In genomic region chr2:152097291-152098032, GRCh38 we compare ENCODE assay signal across 9 cellular contexts. TPM values are rescaled to one million over a fixed set of nuclear protein-coding genes. Genes with fewer than 3 reads are reported as not detected.
DNase-seq lines count a peak whose midpoint lies in the region; FAIRE-seq and TF ChIP-seq lines count a peak whose summit lies in the region.
"Had no signal": no experiment of that assay in that cellular context is flagged by ENCODE, and none has a peak within 500 bp of the region (broad histone marks: within the 10 kb centered on the region; RNA-seq: fewer than 3 reads in every experiment).

No MANE protein-coding gene starts in this region.

- peaks cover 20% of the 10 kb centered on the region for H3K23me2 ChIP-seq in H1 (ENCODE audit: low read depth, low read length)

- no peaks in the 10 kb centered on the region for H4K20me1 ChIP-seq in H1 (replicated peaks in 1 of 2; ENCODE audit: control insufficient read depth in 1 of 2, insufficient read depth in 2 of 2, low read length in 2 of 2)

- H3K9me3 ChIP-seq in H1 (ENCODE audit: insufficient read depth in 2 of 2, low read depth in 1 of 2, low read length in 1 of 2): no peaks in the 10 kb centered on the region
- no peaks in the 10 kb centered on the region for H3K9me3 ChIP-seq in muscle layer of duodenum (ENCODE audit: control insufficient read depth in 1 of 2, low read length in 2 of 2)

- peak overlapping the region; percentile 62; the same call in 1 of the 2 replicates for H2BK12ac ChIP-seq in H1 (ENCODE audit: low read depth, low read length)

- H3K4me1 ChIP-seq in H1 (replicated peaks in 1 of 4; ENCODE audit: control insufficient read depth in 3 of 4, insufficient read depth in 4 of 4, low read length in 3 of 4) (peaks cover 0 to 4% (median 1%) of the 10 kb centered on the region in 4 experiments; a peak in 4 of 7 replicates), muscle layer of duodenum (ENCODE audit: control insufficient read depth in 1 of 2, insufficient read depth in 2 of 2, low read length in 2 of 2) (peaks cover 4 to 16% of the 10 kb centered on the region in 2 donors)

- no peak for FAIRE-seq in H1 (lab: Jason Lieb, UNC)

- H2BK20ac ChIP-seq in H1 (ENCODE audit: low read length): no peak overlapping the region

- no peak overlapping the region for H2BK120ac ChIP-seq in H1 (replicated peaks; ENCODE audit: low read depth, low read length)

- no peak for TF ChIP-seq EP300 in H1 (IDR thresholded peaks at IDR 0.05; ENCODE audit: borderline replicate concordance in 1 of 2, low read depth in 2 of 2, low read length in 2 of 2)

- no peak overlapping the region for H4K91ac ChIP-seq in H1 (replicated peaks; ENCODE audit: insufficient read length, low read length)

- 0 out of 2 replicates have a peak overlapping the region, but pooled peaks have one; percentile 17 for H2AFZ ChIP-seq in H1 (ENCODE audit: low read length)

- H3K4me3 ChIP-seq in H1 (ENCODE audit: extremely low read depth in 1 of 4, insufficient read depth in 2 of 4, low read depth in 3 of 4, low read length in 4 of 4): peak overlapping the region; percentile 48 to 79 (median 58)
- peak overlapping the region; percentile 57 to 90 for H3K4me3 ChIP-seq in muscle layer of duodenum (ENCODE audit: low read depth in 1 of 2, low read length in 2 of 2)

- H3K27ac ChIP-seq in H1 (ENCODE audit: low read depth, low read length): no peak overlapping the region
- peak overlapping the region; percentile 4 for H3K27ac ChIP-seq in muscle layer of duodenum (ENCODE audit: low read length)
- H3K27ac ChIP-seq: C4-2B had no signal

- no peak overlapping the region for H3K9ac ChIP-seq in H1 (replicated peaks in 1 of 4; ENCODE audit: extremely low read depth in 1 of 4, low read depth in 3 of 4, low read length in 3 of 4)

- POLR2A ChIA-PET in H1 (lab: Charles Lee; ENCODE audit: partially characterized antibody): interaction anchor here (0.7 to 1.7 kb wide), 6 partner anchors 9 to 620 kb away, joined by 3 read pairs; partner anchors contain the start of gene PRPF40A

- DNase-seq in NCI-H510A treated with DMSO at 0.1 percent for 48 hours (lab: John Stamatoyannopoulos, UW) (peak; percentile 9), NCI-H510A (lab: John Stamatoyannopoulos, UW) (no peak), NCI-H748 treated with DMSO at 0.1 percent for 48 hours (lab: John Stamatoyannopoulos, UW) (peak; percentile 12), H1 (ENCODE audit: low read depth in 1 of 2, low spot score in 2 of 2) (no peak), SIG-M5 (lab: John Stamatoyannopoulos, UW) (no peak), NOMO-1 treated with DMSO at 0.1 percent for 48 hours (lab: John Stamatoyannopoulos, UW; ENCODE audit: unreplicated experiment) (no peak), SHP77 treated with DMSO at 0.1 percent for 48 hours (lab: John Stamatoyannopoulos, UW) (no peak)

- H3K4ac ChIP-seq in H1 (replicated peaks; ENCODE audit: insufficient read length, low read depth, low read length): no peak overlapping the region

- WGBS in H1 (ENCODE audit: extremely low coverage in 1 of 2, insufficient coverage in 1 of 2, insufficient read length in 1 of 2, insufficient replicate concordance in 2 of 2, low coverage in 1 of 2, low lambda C conversion rate in 2 of 2, missing lambda C conversion rate in 1 of 2), 2 experiments: 11% methylated on average over 22 of the region's 22 CpGs; no CpG with 5 or more reads in 1 of the 2 experiments

- H2AK5ac ChIP-seq in H1 (ENCODE audit: low read depth, low read length): no peak overlapping the region

- no peaks in the 10 kb centered on the region for H3K79me1 ChIP-seq in H1 (ENCODE audit: low read depth, low read length)

- H3K14ac ChIP-seq in H1 (ENCODE audit: insufficient read length): no peak overlapping the region

- peak overlapping the region; percentile 88 to 96 for H3K4me2 ChIP-seq in H1 (ENCODE audit: insufficient read depth in 1 of 2, low read depth in 2 of 2, low read length in 2 of 2)

- H4K8ac ChIP-seq in H1 (ENCODE audit: extremely low read depth, insufficient read depth, low read length): no peak overlapping the region

- TF ChIP-seq POLR2A in H1 (IDR thresholded peaks at IDR 0.05; ENCODE audit: control extremely low read depth in 1 of 2, low read depth in 2 of 2, low read length in 2 of 2): no peak

- H3K18ac ChIP-seq in H1 (ENCODE audit: extremely low read depth, low read length): no peak overlapping the region

- TF ChIP-seq CTCF in H1 (IDR thresholded peaks at IDR 0.05; ENCODE audit: control extremely low read depth in 1 of 3, insufficient read depth in 1 of 3, low read depth in 1 of 3, low read length in 3 of 3): no peak

- H3K79me2 ChIP-seq in H1 (ENCODE audit: control insufficient read depth in 1 of 2, insufficient read depth in 2 of 2, low read length in 2 of 2): no peaks in the 10 kb centered on the region

- TF ChIP-seq RAD21 in H1 (IDR thresholded peaks at IDR 0.05 in 1 of 2, conservative IDR thresholded peaks at IDR 0.05 in 1 of 2; ENCODE audit: low read depth in 2 of 2, low read length in 2 of 2): no peak

- H4K5ac ChIP-seq in H1 (ENCODE audit: insufficient read length, low read depth, low read length): no peak overlapping the region

- H3K27me3 ChIP-seq in H1 (replicated peaks in 1 of 4; ENCODE audit: control insufficient read depth in 3 of 4, extremely low read depth in 1 of 4, insufficient read depth in 3 of 4, low read length in 3 of 4) (peaks cover 22 to 52% (median 38%) of the 10 kb centered on the region in 4 experiments), muscle layer of duodenum (ENCODE audit: low read depth, low read length) (peaks cover 19% of the 10 kb centered on the region)

- CTCF ChIA-PET in H1 (lab: Charles Lee; ENCODE audit: partially characterized antibody): interaction anchor here (0.9 to 3.1 kb wide), 8 partner anchors 8 to 421 kb away, joined by 3 to 8 read pairs (median 4); no protein-coding TSS in a partner anchor

- H3K36me3 ChIP-seq in H1 (ENCODE audit: control insufficient read depth in 2 of 4, insufficient read depth in 4 of 4, low read length in 3 of 4): no peaks in the 10 kb centered on the region
- H3K36me3 ChIP-seq in muscle layer of duodenum (ENCODE audit: control insufficient read depth in 1 of 2, insufficient read depth in 2 of 2, low read length in 2 of 2): no peaks in the 10 kb centered on the region

- no peak overlapping the region for H3K56ac ChIP-seq in H1 (replicated peaks; ENCODE audit: insufficient read length, low read depth, low read length)

- no peak overlapping the region for H3K23ac ChIP-seq in H1 (ENCODE audit: insufficient read length)

- no peak overlapping the region for H2BK5ac ChIP-seq in H1 (ENCODE audit: low read depth, low read length)

- 0 out of 2 replicates have a peak overlapping the region, but pooled peaks have one; percentile 46 for H2BK15ac ChIP-seq in H1 (ENCODE audit: low read length)

TF ChIP-seq in H1, 55 proteins besides CTCF, POLR2A, EP300 and RAD21:
- TF ChIP-seq SIN3A (conservative IDR thresholded peaks at IDR 0.05 in 1 of 2, IDR thresholded peaks at IDR 0.05 in 1 of 2; ENCODE audit: low read depth in 1 of 2, low read length in 2 of 2) (no peak), CEBPB (IDR thresholded peaks at IDR 0.05; ENCODE audit: low read depth, low read length) (0 out of 2 replicates have a peak, but pooled peaks have one; percentile 29), RNF2 (IDR thresholded peaks at IDR 0.05; ENCODE audit: borderline replicate concordance, low read depth, low read length, missing control alignments, poor library complexity, severe bottlenecking) (peak; percentile 47), ASH2L (IDR thresholded peaks at IDR 0.05; ENCODE audit: low read length) (peak; percentile 10), TCF12 (IDR thresholded peaks at IDR 0.05; ENCODE audit: low read depth, low read length) (no peak), TAF1 (IDR thresholded peaks at IDR 0.05; ENCODE audit: low read depth, low read length) (no peak), CBX5 (IDR thresholded peaks at IDR 0.05; ENCODE audit: low read depth, low read length) (no peak)

RNA-seq across cellular contexts. Expression of gene CACNB4, which starts 1.4 kb away (rescaled TPM):
- total RNA-seq in H1 (2021; fragmentation: NEBNext Ultra II Directional; extraction: Animal tissue kit (Norgen Biotek cat#: 25700)): 4.0 and 4.1 TPM in 2 replicates
- polyA plus RNA-seq in H1 (2011; rRNA removed): 1.5 and 2.0 TPM in 2 replicates
- polyA plus RNA-seq in H1 (2011; cell fraction: cytosol; rRNA removed): 1.8 TPM
- polyA plus RNA-seq in H1 (2011; cell fraction: nucleus; rRNA removed): 5.9 TPM
- 2.4 to 3.1 TPM (median 2.6 TPM) in 4 replicates for polyA plus RNA-seq in H1 (2012, experiment 1 of 2)
- polyA plus RNA-seq in H1 (2012, experiment 2 of 2): 0.37 TPM
- polyA plus RNA-seq in H1 (2013, experiment 1 of 2): 4.9 TPM
- 4.3 TPM for polyA plus RNA-seq in H1 (2013, experiment 2 of 2)
- 11.6 and 14.1 TPM in 2 replicates for polyA minus RNA-seq in H1 (2011; rRNA and poly(A)+ RNA removed)
- polyA minus RNA-seq in H1 (2011; cell fraction: cytosol; rRNA and poly(A)+ RNA removed): 4.6 TPM
- polyA minus RNA-seq in H1 (2011; cell fraction: nucleus; rRNA and poly(A)+ RNA removed): 30.0 TPM

Comparison
In these comparisons a context has a peak if more than half of its experiments do, and no peak if none do; other contexts are left out.
1. DNase-seq: peak in NCI-H510A treated with DMSO at 0.1 percent for 48 hours (single experiment) and NCI-H748 treated with DMSO at 0.1 percent for 48 hours (single experiment); none in NCI-H510A (single experiment), H1 (0 of 2), SIG-M5 (single experiment), NOMO-1 treated with DMSO at 0.1 percent for 48 hours (single experiment) and SHP77 treated with DMSO at 0.1 percent for 48 hours (single experiment).